11 cellular contexts compared by ENCODE assay signal in genomic region chr1:167723707-167724323, GRCh38. TPM values are rescaled to one million over a fixed set of nuclear protein-coding genes. Genes with fewer than 3 reads are reported as not detected.
DNase-seq lines count a peak whose midpoint lies in the region; ATAC-seq and TF ChIP-seq lines count a peak whose summit lies in the region.
"Had no signal": no experiment of that assay in that cellular context is flagged by ENCODE, and none has a peak within 500 bp of the region (broad histone marks: within the 10 kb centered on the region; RNA-seq: fewer than 3 reads in every experiment).

No MANE protein-coding gene starts in this region.

- H3K4me1 Mint-ChIP-seq in CD4-positive, CD25-positive, alpha-beta regulatory T cell = peaks cover 10 to 49% (median 20%) of the 10 kb centered on the region in 4 donors
- peaks cover 64% of the 10 kb centered on the region for H3K4me1 Mint-ChIP-seq in nephron progenitor cell
- peaks cover 4 to 10% of the 10 kb centered on the region in 2 donors for H3K4me1 Mint-ChIP-seq in effector memory CD8-positive, alpha-beta T cell (ENCODE audit: low read depth in 2 of 2)

- no peak for DNase-seq in CD4-positive, CD25-positive, alpha-beta regulatory T cell
- DNase-seq in choroid plexus epithelial cell (ENCODE audit: low read depth) (no peak), nephron progenitor cell (no peak), ecto neural progenitor cell (ENCODE audit: low spot score) (no peak)
- DNase-seq in effector memory CD8-positive, alpha-beta T cell = no peak
- no peak for DNase-seq in stimulated activated CD8-positive, alpha-beta memory T cell treated with anti-CD3 and anti-CD28 coated beads, Interleukin-4, amount 100 ng/mL, for 48 hours
- DNase-seq: activated CD4-positive, alpha-beta T cell treated with anti-CD3 and anti-CD28 coated beads for 1 hour; immature natural killer cell; NCI-H748 treated with DMSO at 0.1 percent for 48 hours had no signal

- H3K9ac ChIP-seq in HUES64 (ENCODE audit: low read depth, low read length) = 0 out of 2 replicates have a peak overlapping the region, but pooled peaks have one; percentile 10

- no peaks in the 10 kb centered on the region for H3K36me3 ChIP-seq in CD4-positive, CD25-positive, alpha-beta regulatory T cell (ENCODE audit: control insufficient read depth, insufficient read depth, low read length)
- H3K36me3 ChIP-seq in HUES64 (ENCODE audit: insufficient read depth, low read length) = no peaks in the 10 kb centered on the region

- H3K9me3 Mint-ChIP-seq in CD4-positive, CD25-positive, alpha-beta regulatory T cell = peaks cover 0 to 3% (median 0%) of the 10 kb centered on the region in 7 donors
- H3K9me3 Mint-ChIP-seq in nephron progenitor cell = no peaks in the 10 kb centered on the region
- H3K9me3 Mint-ChIP-seq in effector memory CD8-positive, alpha-beta T cell = no peaks in the 10 kb centered on the region
- H3K9me3 Mint-ChIP-seq: immature natural killer cell had no signal

- H3K27ac Mint-ChIP-seq in CD4-positive, CD25-positive, alpha-beta regulatory T cell = peak overlapping the region in 2 of 3 donors; percentile 45 to 57
- no peak overlapping the region for H3K27ac Mint-ChIP-seq in nephron progenitor cell
- no peak overlapping the region for H3K27ac Mint-ChIP-seq in effector memory CD8-positive, alpha-beta T cell

- H3K27me3 ChIP-seq in CD4-positive, CD25-positive, alpha-beta regulatory T cell (ENCODE audit: control insufficient read depth, insufficient read depth, low read length) = no peaks in the 10 kb centered on the region
- H3K27me3 ChIP-seq in HUES64 (ENCODE audit: insufficient read depth, low read length) = no peaks in the 10 kb centered on the region

- peaks cover 4% of the 10 kb centered on the region for H3K27me3 Mint-ChIP-seq in CD4-positive, CD25-positive, alpha-beta regulatory T cell
- peaks cover 7% of the 10 kb centered on the region for H3K27me3 Mint-ChIP-seq in nephron progenitor cell (ENCODE audit: low read depth, poor library complexity)
- H3K27me3 Mint-ChIP-seq in effector memory CD8-positive, alpha-beta T cell = no peaks in the 10 kb centered on the region

- peaks cover 5% of the 10 kb centered on the region for H3K36me3 Mint-ChIP-seq in CD4-positive, CD25-positive, alpha-beta regulatory T cell
- peaks cover 33% of the 10 kb centered on the region for H3K36me3 Mint-ChIP-seq in nephron progenitor cell (ENCODE audit: low read depth)
- peaks cover 3% of the 10 kb centered on the region for H3K36me3 Mint-ChIP-seq in effector memory CD8-positive, alpha-beta T cell (ENCODE audit: insufficient read depth)

- no peaks in the 10 kb centered on the region for H3K9me3 ChIP-seq in CD4-positive, CD25-positive, alpha-beta regulatory T cell (ENCODE audit: control insufficient read depth in 2 of 2, low read length in 2 of 2)
- H3K9me3 ChIP-seq in HUES64 (ENCODE audit: insufficient read depth, low read depth, low read length) = no peaks in the 10 kb centered on the region

- H3K4me3 ChIP-seq in CD4-positive, CD25-positive, alpha-beta regulatory T cell (ENCODE audit: low read depth, low read length) = no peak overlapping the region
- H3K4me3 ChIP-seq in HUES64 (ENCODE audit: low read length) = peak overlapping the region; percentile 88
- H3K4me3 ChIP-seq in choroid plexus epithelial cell (ENCODE audit: low read depth, low read length) = peak overlapping the region; percentile 81

- 91% methylated on average over 2 of the region's 2 CpGs for WGBS in HUES64

- H3K4me3 Mint-ChIP-seq in CD4-positive, CD25-positive, alpha-beta regulatory T cell = peak overlapping the region in 3 of 4 donors; percentile 85 to 90 (median 85)
- peak overlapping the region; percentile 87 for H3K4me3 Mint-ChIP-seq in nephron progenitor cell
- no peak overlapping the region for H3K4me3 Mint-ChIP-seq in effector memory CD8-positive, alpha-beta T cell

- TF ChIP-seq CTCF in choroid plexus epithelial cell (conservative IDR thresholded peaks at IDR 0.05; ENCODE audit: low read depth, low read length) = no peak
- TF ChIP-seq CTCF in nephron progenitor cell (IDR thresholded peaks at IDR 0.05) = no peak

- no peak for ATAC-seq in CD4-positive, CD25-positive, alpha-beta regulatory T cell (ENCODE audit: low read depth in 2 of 2)
- ATAC-seq in GM19463 (IDR thresholded peaks at IDR 0.05; ENCODE audit: unreplicated experiment) = no peak
- ATAC-seq in effector memory CD8-positive, alpha-beta T cell (replicated peaks) = no peak

- H3K4me1 ChIP-seq in CD4-positive, CD25-positive, alpha-beta regulatory T cell (ENCODE audit: control insufficient read depth, insufficient read depth, low read length, poor library complexity, severe bottlenecking) = peaks cover 30% of the 10 kb centered on the region
- peaks cover 45% of the 10 kb centered on the region for H3K4me1 ChIP-seq in HUES64 (ENCODE audit: insufficient read depth, low read length)

- H3K27ac ChIP-seq in CD4-positive, CD25-positive, alpha-beta regulatory T cell (ENCODE audit: insufficient read depth, low read length, poor library complexity, severe bottlenecking) = no peak overlapping the region
- no peak overlapping the region for H3K27ac ChIP-seq in HUES64 (ENCODE audit: low read depth, low read length)

RNA-seq across cellular contexts. Expression of gene MPZL1, which starts 2.0 kb away (rescaled TPM):
- 3.3 TPM for total RNA-seq in CD4-positive, CD25-positive, alpha-beta regulatory T cell
- polyA plus RNA-seq in CD4-positive, CD25-positive, alpha-beta regulatory T cell = 10 to 100 TPM in 1 of 4 donors, 1 to 10 TPM in 3; 6.5 to 10.0 (median 9.2) TPM
- polyA plus RNA-seq in HUES64 (2013, experiment 1 of 2) = 49.8 TPM
- polyA plus RNA-seq in HUES64 (2013, experiment 2 of 2) = 58.5 TPM

Comparison
In these comparisons a context has a peak if more than half of its experiments do, and no peak if none do; other contexts are left out.
1. H3K27ac Mint-ChIP-seq: peak in CD4-positive, CD25-positive, alpha-beta regulatory T cell (2 of 3); none in nephron progenitor cell (single experiment) and effector memory CD8-positive, alpha-beta T cell (0 of 2).
2. H3K4me3 Mint-ChIP-seq: peak in CD4-positive, CD25-positive, alpha-beta regulatory T cell (3 of 4) and nephron progenitor cell (single experiment); none in effector memory CD8-positive, alpha-beta T cell (0 of 2).